8 cellular contexts compared by ENCODE assay signal in genomic region chr16:58733248-58733670, GRCh38. TPM values are rescaled to one million over a fixed set of nuclear protein-coding genes. Genes with fewer than 3 reads are reported as not detected.
DNase-seq lines count a peak whose midpoint lies in the region; ATAC-seq and TF ChIP-seq lines count a peak whose summit lies in the region.

No MANE protein-coding gene starts in this region.

- no peaks in the 10 kb centered on the region for H3K9me3 ChIP-seq in GM23248 (ENCODE audit: low read depth)
- no peaks in the 10 kb centered on the region for H3K9me3 ChIP-seq in esophagus muscularis mucosa

- H3K27me3 ChIP-seq in GM23248 (replicated peaks; ENCODE audit: insufficient read depth) (no peaks in the 10 kb centered on the region), esophagus muscularis mucosa (no peaks in the 10 kb centered on the region)

- no peak for ATAC-seq in natural killer cell
- no peak for ATAC-seq in HG03159 (IDR thresholded peaks at IDR 0.05; ENCODE audit: unreplicated experiment)
- ATAC-seq in GM21423 (IDR thresholded peaks at IDR 0.05; ENCODE audit: unreplicated experiment), result no peak

- H3K4me2 ChIP-seq in GM23248 (ENCODE audit: unreplicated experiment), result peak overlapping the region; percentile 86

- DNase-seq in GM23248, result peak; percentile 53
- DNase-seq in RPMI8226, result peak; percentile 11
- DNase-seq in esophagus muscularis mucosa (ENCODE audit: extremely low spot score), result no peak
- no peak for DNase-seq in natural killer cell
- DNase-seq in medulla oblongata (ENCODE audit: extremely low spot score), result no peak
- no peak for DNase-seq in dedifferentiated amniotic fluid mesenchymal stem cell (ENCODE audit: extremely low spot score)

- in situ Hi-C loops in GM23248 (cut with MboI), result no loop called here

- H3K36me3 ChIP-seq in GM23248 (ENCODE audit: low read depth) (no peaks in the 10 kb centered on the region), esophagus muscularis mucosa (no peaks in the 10 kb centered on the region)

- H3K4me1 ChIP-seq in GM23248 (ENCODE audit: insufficient read depth), result peaks cover 11% of the 10 kb centered on the region
- H3K4me1 ChIP-seq in esophagus muscularis mucosa, result peaks cover 40 to 59% (median 57%) of the 10 kb centered on the region in 4 donors

- no peaks in the 10 kb centered on the region for H3K9me2 ChIP-seq in GM23248 (ENCODE audit: insufficient read depth)

- peak overlapping the region; percentile 95 for H2AFZ ChIP-seq in GM23248

- no peaks in the 10 kb centered on the region for H3K36me3 Mint-ChIP-seq in natural killer cell

- peaks cover 28 to 44% of the 10 kb centered on the region in 2 donors for H3K4me1 Mint-ChIP-seq in natural killer cell

- peak overlapping the region; percentile 80 to 97 for H3K27ac Mint-ChIP-seq in natural killer cell

- H3K79me2 ChIP-seq in GM23248 (ENCODE audit: insufficient read depth), result peaks cover 57% of the 10 kb centered on the region

- no peak for TF ChIP-seq EP300 in esophagus muscularis mucosa (IDR thresholded peaks at IDR 0.05)

- H3K9ac ChIP-seq in GM23248, result peak overlapping the region; percentile 80

- H3K4me3 Mint-ChIP-seq in natural killer cell, result peak overlapping the region; percentile 91

- H3F3A ChIP-seq in GM23248 (ENCODE audit: insufficient read depth), result no peaks in the 10 kb centered on the region

- H3K27ac ChIP-seq in GM23248 (peak overlapping the region; percentile 28), esophagus muscularis mucosa (replicated peaks in 1 of 4) (peak overlapping the region; percentile 87 to 91 (median 90))

- TF ChIP-seq CTCF in esophagus muscularis mucosa (IDR thresholded peaks at IDR 0.05) (no peak), natural killer cell (IDR thresholded peaks at IDR 0.05) (no peak)

- intact Hi-C loops in esophagus muscularis mucosa (cut with DNase I), result loop anchor here (5.0 kb wide), 1 partner anchor 36 kb away; no protein-coding TSS in a partner anchor
- intact Hi-C loops in natural killer cell (cut with micrococcal nuclease), result no loop called here

- peaks cover 1% of the 10 kb centered on the region; the same call in 1 of the 2 replicates for H4K20me1 ChIP-seq in GM23248 (ENCODE audit: insufficient read depth)

- H3K4me3 ChIP-seq in GM23248, result peak overlapping the region; percentile 84
- H3K4me3 ChIP-seq in esophagus muscularis mucosa, result peak overlapping the region; percentile 74 to 93 (median 90)

- no peak for TF ChIP-seq POLR2A in esophagus muscularis mucosa (IDR thresholded peaks at IDR 0.05; ENCODE audit: low read depth)

- H3K9me3 Mint-ChIP-seq in natural killer cell, result no peaks in the 10 kb centered on the region

- WGBS in GM23248 (ENCODE audit: low coverage in 1 of 2, low lambda C conversion rate in 2 of 2, missing lambda C conversion rate in 2 of 2), 2 experiments, result 2% methylated on average over 16 to 23 of the region's 23 CpGs
- WGBS in esophagus muscularis mucosa, result 3% methylated on average over 23 of the region's 23 CpGs

- H3K27me3 Mint-ChIP-seq in natural killer cell (ENCODE audit: low read depth in 2 of 2), result peaks cover 0 to 3% of the 10 kb centered on the region in 2 donors

RNA-seq across cellular contexts. Expression of gene GOT2, which starts 0.9 kb away (rescaled TPM):
- 40.3 and 46.5 TPM in 2 replicates for total RNA-seq in GM23248 (2014; rRNA removed; shearing (Covaris generic))
- 87.9 and 89.6 TPM in 2 replicates for polyA plus RNA-seq in GM23248 (2016; fragmentation: Nextera tagmentation; extraction: Ambion mirVana)
- 100 to 1,000 TPM in 1 of 4 donors, 10 to 100 TPM in 3; 64.1 to 108 (median 92.6) TPM for total RNA-seq in esophagus muscularis mucosa
- 10 to 100 TPM; 21.1 to 32.5 (median 32.0) TPM for total RNA-seq in natural killer cell

RNA-seq across cellular contexts. Expression of gene SLC38A7, which starts 48.7 kb away (rescaled TPM):
- total RNA-seq in GM23248 (2014; rRNA removed; shearing (Covaris generic)), result 16.1 and 21.2 TPM in 2 replicates
- 19.2 and 20.2 TPM in 2 replicates for polyA plus RNA-seq in GM23248 (2016; fragmentation: Nextera tagmentation; extraction: Ambion mirVana)
- 10 to 100 TPM in 3 of 4 donors, 1 to 10 TPM in 1; 8.1 to 11.6 (median 10.3) TPM for total RNA-seq in esophagus muscularis mucosa
- total RNA-seq in natural killer cell, result 10 to 100 TPM in 2 of 3 donors, 1 to 10 TPM in 1; 9.2 to 16.9 (median 14.1) TPM

Comparison
In these comparisons a context has a peak if more than half of its experiments do, and no peak if none do; other contexts are left out.
1. DNase-seq: peak in GM23248 (single experiment) and RPMI8226 (single experiment); none in esophagus muscularis mucosa (single experiment), natural killer cell (single experiment), medulla oblongata (single experiment) and dedifferentiated amniotic fluid mesenchymal stem cell (single experiment).